27 cellular contexts compared by ENCODE assay signal in the genomic region with DNA sequence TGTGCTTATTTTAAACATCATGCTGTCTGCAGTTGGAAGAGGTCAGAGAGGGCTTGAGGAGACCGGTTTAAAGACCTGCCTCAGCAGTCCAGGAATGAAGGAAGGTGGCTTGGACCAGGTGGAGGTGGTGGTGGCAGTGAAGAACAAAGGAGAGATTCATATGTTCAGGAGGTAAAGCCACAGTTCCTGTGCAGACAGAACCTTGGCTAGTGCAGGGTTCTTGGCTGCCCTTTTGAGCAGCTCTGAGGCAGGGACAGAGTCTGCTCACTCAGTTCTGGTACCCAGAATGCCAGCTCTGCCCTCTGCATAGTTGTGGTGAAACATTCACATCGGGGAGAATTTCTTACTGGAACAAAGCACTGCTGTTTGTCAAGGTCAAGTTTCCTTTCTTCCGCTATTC.
"Had no signal": no experiment of that assay in that cellular context is flagged by ENCODE, and none has a peak within 500 bp of the region (broad histone marks: within the 10 kb centered on the region; RNA-seq: fewer than 3 reads in every experiment).

No MANE protein-coding gene starts in this region.

- H3K4me2 ChIP-seq: smooth muscle cell had no signal

- ATAC-seq: naive thymus-derived CD8-positive, alpha-beta T cell; right lobe of liver had no signal

- FAIRE-seq: colon, frontal cortex, urothelium cell line had no signal

- H3K27ac ChIP-seq: dorsolateral prefrontal cortex, ovary, right lobe of liver, thoracic aorta, tibial nerve, upper lobe of left lung had no signal

- H3K9me3 ChIP-seq: ovary, right lobe of liver, thoracic aorta, tibial nerve, upper lobe of left lung had no signal

- H3K27me3 ChIP-seq: dorsolateral prefrontal cortex, ovary, right lobe of liver, tibial nerve, upper lobe of left lung had no signal

- H3K4me3 ChIP-seq: dorsolateral prefrontal cortex, ovary, right lobe of liver, smooth muscle cell, thoracic aorta, tibial nerve, upper lobe of left lung had no signal

- H3K4me1 ChIP-seq: right lobe of liver, tibial nerve, upper lobe of left lung had no signal

- H3K36me3 ChIP-seq: ovary, right lobe of liver, thoracic aorta, tibial nerve, upper lobe of left lung had no signal

- DNase-seq: dorsolateral prefrontal cortex; effector CD4-positive, alpha-beta T cell; hypothalamus; immature natural killer cell; islet precursor cell; kidney glomerular epithelial cell; mesendoderm; midbrain; naive thymus-derived CD8-positive, alpha-beta T cell; nephron progenitor cell; nucleus accumbens; ovary; posterior cingulate gyrus; right lobe of liver; stimulated activated CD4-positive, alpha-beta T cell treated with anti-CD3 and anti-CD28 coated beads, Interleukin-12 subunit alpha, Interleukin-12 subunit beta, amount 100 ng/mL, for 4 hours; stimulated activated CD4-positive, alpha-beta T cell treated with anti-CD3 and anti-CD28 coated beads, Interleukin-1b, Interleukin-23, amount 100 ng/mL, for 48 hours; stimulated activated CD4-positive, alpha-beta T cell treated with anti-CD3 and anti-CD28 coated beads, Interleukin-4, amount 100 ng/mL, for 1 hour; stimulated activated CD8-positive, alpha-beta memory T cell treated with anti-CD3 and anti-CD28 coated beads, Interleukin-4, amount 100 ng/mL, for 48 hours; stimulated activated naive CD4-positive, alpha-beta T cell; substantia nigra; upper lobe of left lung had no signal
